20 cellular contexts compared by ENCODE assay signal in genomic region chr18:12477606-12478005, GRCh38.
"Had no signal": no experiment of that assay in that cellular context is flagged by ENCODE, and none has a peak within 500 bp of the region (broad histone marks: within the 10 kb centered on the region; RNA-seq: fewer than 3 reads in every experiment).

No MANE protein-coding gene starts in this region.

- H3K27me3 Mint-ChIP-seq: memory B cell had no signal

- H3K4me1 ChIP-seq: colonic mucosa, left lung, lower lobe of right lung, stomach, transverse colon had no signal

- ATAC-seq: left lung, sciatic nerve had no signal

- H3K27me3 ChIP-seq: colonic mucosa, heart right ventricle, left lung, neutrophil, stomach, transverse colon had no signal

- H3K4me3 Mint-ChIP-seq: endodermal cell, memory B cell, mesothelial cell of epicardium, nephron progenitor cell had no signal

- H3K27ac ChIP-seq: colonic mucosa, heart right ventricle, left lung, lower lobe of right lung, neutrophil, stomach, thoracic aorta, transverse colon had no signal

- H3K27ac Mint-ChIP-seq: memory B cell, mesothelial cell of epicardium had no signal

- H3K4me1 Mint-ChIP-seq: endodermal cell, memory B cell, mesothelial cell of epicardium, nephron progenitor cell had no signal

- H3K9me3 Mint-ChIP-seq: endodermal cell, memory B cell, mesothelial cell of epicardium, nephron progenitor cell had no signal

- H3K9me3 ChIP-seq: colonic mucosa, heart right ventricle, left lung, lower lobe of right lung, neutrophil, stomach, thoracic aorta, transverse colon had no signal

- H3K36me3 Mint-ChIP-seq: memory B cell had no signal

- DNase-seq: colonic mucosa; dermis blood vessel endothelial cell; endodermal cell; foreskin melanocyte; heart right ventricle; hypothalamus; left lung; lower lobe of right lung; nephron progenitor cell; stimulated activated CD4-positive, alpha-beta T cell treated with anti-CD3 and anti-CD28 coated beads, Interleukin-2, amount 100 ng/mL, for 24 hours; stimulated activated CD4-positive, alpha-beta T cell treated with anti-CD3 and anti-CD28 coated beads, Interleukin-4, amount 100 ng/mL, for 4 hours; stimulated activated naive CD4-positive, alpha-beta T cell; stomach; substantia nigra; transverse colon had no signal

- H3K36me3 ChIP-seq: colonic mucosa, neutrophil, transverse colon had no signal

- H3K4me3 ChIP-seq: colonic mucosa, heart right ventricle, left lung, lower lobe of right lung, stomach, thoracic aorta, transverse colon had no signal
